Comparison of ENCODE assay signal across 34 cellular contexts in the genomic region with DNA sequence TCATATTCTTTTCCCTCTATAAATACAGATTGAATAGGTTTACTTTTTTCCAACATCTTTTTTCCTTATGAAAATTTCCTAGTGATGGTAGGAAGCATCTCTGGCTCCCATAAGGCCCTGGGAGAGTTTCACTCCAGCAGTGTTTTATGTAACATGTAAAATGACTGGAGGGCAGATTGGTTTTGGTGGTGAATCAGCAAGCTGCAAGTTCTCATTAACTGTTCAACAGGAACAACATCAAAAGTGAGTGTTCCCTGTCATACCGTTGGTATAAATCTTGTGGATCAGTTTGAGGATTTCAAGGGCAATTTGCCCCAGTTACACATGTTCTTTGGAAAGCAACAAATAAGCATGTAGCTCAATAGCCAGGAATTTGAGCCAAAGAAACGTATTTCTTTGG.
A peak's percentile ranks its signal among the peaks of the same experiment; 100 is the strongest.
DNase-seq lines count a peak whose midpoint lies in the region; ATAC-seq, FAIRE-seq and TF ChIP-seq lines count a peak whose summit lies in the region.
"Had no signal": no experiment of that assay in that cellular context is flagged by ENCODE, and none has a peak within 500 bp of the region (broad histone marks: within the 10 kb centered on the region; RNA-seq: fewer than 3 reads in every experiment).

No MANE protein-coding gene starts in this region.

- H3K14ac ChIP-seq in IMR-90 (replicated peaks; ENCODE audit: low read depth, low read length): no peak overlapping the region
- H3K14ac ChIP-seq in H1 (ENCODE audit: insufficient read length): no peak overlapping the region

- no peak overlapping the region for H2BK15ac ChIP-seq in IMR-90 (ENCODE audit: low read depth, low read length)
- H2BK15ac ChIP-seq in H1 (ENCODE audit: low read length): no peak overlapping the region

- H3K27me3 ChIP-seq in IMR-90 (ENCODE audit: control insufficient read depth, insufficient read depth, low read length) (no peaks in the 10 kb centered on the region; the same call in 1 of the 2 replicates), H1 (replicated peaks in 1 of 4; ENCODE audit: control insufficient read depth in 3 of 4, extremely low read depth in 1 of 4, insufficient read depth in 3 of 4, low read length in 3 of 4) (no peaks in the 10 kb centered on the region)
- H3K27me3 ChIP-seq: BLaER1, cardiac muscle cell, colonic mucosa, heart left ventricle, right lobe of liver, tibial nerve had no signal

- TF ChIP-seq POLR2A in IMR-90 (IDR thresholded peaks at IDR 0.05; ENCODE audit: low read depth, low read length) (no peak), H1 (IDR thresholded peaks at IDR 0.05; ENCODE audit: control extremely low read depth in 1 of 2, low read depth in 2 of 2, low read length in 2 of 2) (no peak)

- no peak overlapping the region for H3K27ac ChIP-seq in IMR-90 (ENCODE audit: insufficient read depth, low read length)
- no peak overlapping the region for H3K27ac ChIP-seq in H1 (ENCODE audit: low read depth, low read length)
- H3K27ac ChIP-seq: BLaER1, cardiac muscle cell, colonic mucosa, heart left ventricle, right lobe of liver, spleen, tibial nerve, WERI-Rb-1 had no signal

- POLR2A ChIA-PET in IMR-90 (lab: Charles Lee; ENCODE audit: unreplicated experiment): no interaction called here
- POLR2A ChIA-PET in H1 (lab: Charles Lee; ENCODE audit: partially characterized antibody): interaction anchor here (1.0 kb wide), 1 partner anchor 13 kb away, joined by 3 read pairs; no protein-coding TSS in a partner anchor

- H4K91ac ChIP-seq in IMR-90 (ENCODE audit: insufficient read depth, low read depth, low read length): no peak overlapping the region
- H4K91ac ChIP-seq in H1 (replicated peaks; ENCODE audit: insufficient read length, low read length): no peak overlapping the region

- H3K4me2 ChIP-seq in IMR-90 (ENCODE audit: low read depth, low read length) (no peak overlapping the region), H1 (ENCODE audit: insufficient read depth in 1 of 2, low read depth in 2 of 2, low read length in 2 of 2) (no peak overlapping the region)
- H3K4me2 ChIP-seq: BLaER1 had no signal

- ATAC-seq in IMR-90 (ENCODE audit: low read depth): no peak
- ATAC-seq: heart left ventricle; naive thymus-derived CD8-positive, alpha-beta T cell; right lobe of liver had no signal

- CTCF ChIA-PET in IMR-90 (lab: Yijun Ruan, JAX) (no interaction called here), H1 (lab: Charles Lee; ENCODE audit: partially characterized antibody) (no interaction called here)

- no peaks in the 10 kb centered on the region for H3K23me2 ChIP-seq in H1 (ENCODE audit: low read depth, low read length)

- H2BK5ac ChIP-seq in IMR-90 (ENCODE audit: low read depth, low read length, poor library complexity, severe bottlenecking) (no peak overlapping the region), H1 (ENCODE audit: low read depth, low read length) (no peak overlapping the region)

- H3K18ac ChIP-seq in IMR-90 (ENCODE audit: low read depth, low read length) (no peak overlapping the region), H1 (ENCODE audit: extremely low read depth, low read length) (no peak overlapping the region)

- H3K9ac ChIP-seq in IMR-90 (ENCODE audit: low read depth, low read length) (no peak overlapping the region), H1 (replicated peaks in 1 of 4; ENCODE audit: extremely low read depth in 1 of 4, low read depth in 3 of 4, low read length in 3 of 4) (no peak overlapping the region)
- H3K9ac ChIP-seq: BLaER1 had no signal

- dilution Hi-C loops in IMR-90 (cut with HindIII; ENCODE audit: low sequenced_read_pairs, unreplicated experiment): no loop called here

- H3K56ac ChIP-seq in IMR-90 (ENCODE audit: extremely low read depth, insufficient read depth, low read length): no peak overlapping the region
- H3K56ac ChIP-seq in H1 (replicated peaks; ENCODE audit: insufficient read length, low read depth, low read length): no peak overlapping the region

- H3K23ac ChIP-seq in IMR-90 (ENCODE audit: low read depth, low read length) (no peak overlapping the region), H1 (ENCODE audit: insufficient read length) (no peak overlapping the region)

- H3K4me1 ChIP-seq in IMR-90 (ENCODE audit: control insufficient read depth, insufficient read depth, low read length): no peaks in the 10 kb centered on the region
- no peaks in the 10 kb centered on the region for H3K4me1 ChIP-seq in H1 (replicated peaks in 1 of 4; ENCODE audit: control insufficient read depth in 3 of 4, insufficient read depth in 4 of 4, low read length in 3 of 4)
- H3K4me1 ChIP-seq: BLaER1, colonic mucosa, heart left ventricle, right lobe of liver, spleen, tibial nerve had no signal

- intact Hi-C loops in IMR-90 (cut with micrococcal nuclease): no loop called here

- in situ Hi-C loops in IMR-90 (cut with MboI; ENCODE audit: low sequenced_read_pairs): no loop called here

- H3K9me1 ChIP-seq in IMR-90 (ENCODE audit: insufficient read depth, low read length): no peaks in the 10 kb centered on the region

- H4K5ac ChIP-seq in IMR-90 (ENCODE audit: low read depth, low read length) (no peak overlapping the region), H1 (ENCODE audit: insufficient read length, low read depth, low read length) (no peak overlapping the region)

- FAIRE-seq in H1 (lab: Jason Lieb, UNC): no peak

- H3K79me1 ChIP-seq in IMR-90 (ENCODE audit: low read depth in 1 of 2, low read length in 2 of 2): no peaks in the 10 kb centered on the region
- H3K79me1 ChIP-seq in H1 (ENCODE audit: low read depth, low read length): no peaks in the 10 kb centered on the region

- H2AK9ac ChIP-seq in IMR-90 (replicated peaks; ENCODE audit: low read depth, low read length, poor library complexity): no peak overlapping the region

- no peak overlapping the region for H2AFZ ChIP-seq in IMR-90 (replicated peaks; ENCODE audit: low read length, poor library complexity)
- H2AFZ ChIP-seq in H1 (ENCODE audit: low read length): peak overlapping the region; percentile 57; the same call in 1 of the 2 replicates

- BruUV-seq in IMR-90 (replicated peaks; lab: Mats Ljungman, UMichigan): no TSS peak

- H2AK5ac ChIP-seq in IMR-90 (ENCODE audit: low read depth, low read length): no peak overlapping the region
- H2AK5ac ChIP-seq in H1 (ENCODE audit: low read depth, low read length): no peak overlapping the region

- TF ChIP-seq EP300 in H1 (IDR thresholded peaks at IDR 0.05; ENCODE audit: borderline replicate concordance in 1 of 2, low read depth in 2 of 2, low read length in 2 of 2): no peak

- H3K36me3 ChIP-seq in IMR-90 (ENCODE audit: control insufficient read depth, insufficient read depth, low read length): no peaks in the 10 kb centered on the region
- no peaks in the 10 kb centered on the region for H3K36me3 ChIP-seq in H1 (ENCODE audit: control insufficient read depth in 2 of 4, insufficient read depth in 4 of 4, low read length in 3 of 4)
- H3K36me3 ChIP-seq: BLaER1, cardiac muscle cell, colonic mucosa, heart left ventricle, right lobe of liver, spleen, tibial nerve, WERI-Rb-1 had no signal

- TF ChIP-seq CTCF in IMR-90 (conservative IDR thresholded peaks at IDR 0.05; ENCODE audit: low read depth, low read length) (no peak), H1 (IDR thresholded peaks at IDR 0.05; ENCODE audit: control extremely low read depth in 1 of 3, insufficient read depth in 1 of 3, low read depth in 1 of 3, low read length in 3 of 3) (no peak)

- H2BK20ac ChIP-seq in IMR-90 (ENCODE audit: low read depth, low read length): no peak overlapping the region
- no peak overlapping the region for H2BK20ac ChIP-seq in H1 (ENCODE audit: low read length)

- no peaks in the 10 kb centered on the region for H4K20me1 ChIP-seq in IMR-90 (ENCODE audit: insufficient read depth, low read length)
- H4K20me1 ChIP-seq in H1 (replicated peaks in 1 of 2; ENCODE audit: control insufficient read depth in 1 of 2, insufficient read depth in 2 of 2, low read length in 2 of 2): no peaks in the 10 kb centered on the region
- H4K20me1 ChIP-seq: BLaER1 had no signal

- H3K4ac ChIP-seq in IMR-90 (ENCODE audit: low read depth, low read length) (no peak overlapping the region), H1 (replicated peaks; ENCODE audit: insufficient read length, low read depth, low read length) (no peak overlapping the region)

- WGBS in IMR-90 (ENCODE audit: extremely low coverage in 2 of 2, insufficient read length in 1 of 2), 2 experiments: 50% methylated on average over 1 of the region's 2 CpGs; no CpG with 5 or more reads in 1 of the 2 experiments
- WGBS in H1 (ENCODE audit: extremely low coverage in 1 of 2, insufficient coverage in 1 of 2, insufficient read length in 1 of 2, insufficient replicate concordance in 2 of 2, low coverage in 1 of 2, low lambda C conversion rate in 2 of 2, missing lambda C conversion rate in 1 of 2), 2 experiments: 94% methylated on average over 2 of the region's 2 CpGs; no CpG with 5 or more reads in 1 of the 2 experiments

- H3K79me2 ChIP-seq in H1 (ENCODE audit: control insufficient read depth in 1 of 2, insufficient read depth in 2 of 2, low read length in 2 of 2): no peaks in the 10 kb centered on the region

- H3K9me3 ChIP-seq in IMR-90 (ENCODE audit: control insufficient read depth, insufficient read depth, low read length): no peaks in the 10 kb centered on the region
- no peaks in the 10 kb centered on the region for H3K9me3 ChIP-seq in H1 (ENCODE audit: insufficient read depth in 2 of 2, low read depth in 1 of 2, low read length in 1 of 2)
- H3K9me3 ChIP-seq: BLaER1, colonic mucosa, right lobe of liver had no signal

- H2BK120ac ChIP-seq in IMR-90 (ENCODE audit: low read depth, low read length) (no peak overlapping the region), H1 (replicated peaks; ENCODE audit: low read depth, low read length) (no peak overlapping the region)

- DNase-seq in IMR-90: peak; percentile 4
- DNase-seq in RPMI7951 (ENCODE audit: low read depth): peak; percentile 94
- no peak for DNase-seq in H1 (ENCODE audit: low read depth in 1 of 2, low spot score in 2 of 2)
- DNase-seq in kidney tubule cell (ENCODE audit: low spot score): peak; percentile 75
- DNase-seq in AG08396 (ENCODE audit: low spot score): no peak
- DNase-seq in COLO829 (ENCODE audit: low spot score): no peak
- no peak for DNase-seq in NCI-H510A (lab: John Stamatoyannopoulos, UW)
- DNase-seq: activated CD4-positive, alpha-beta T cell treated with anti-CD3 and anti-CD28 coated beads for 48 hours; activated CD8-positive, alpha-beta memory T cell treated with anti-CD3 and anti-CD28 coated beads for 24 hours; activated naive CD4-positive, alpha-beta T cell treated with anti-CD3 and anti-CD28 coated beads, Interleukin-2, amount 50 U/mL, for 16 hours; activated T-cell treated with anti-CD3 and anti-CD28 coated beads for 4 hours; amniotic stem cell; colonic mucosa; DMS153; effector CD8-positive, alpha-beta T cell; foreskin fibroblast; HCEC 1CT; heart left ventricle; kidney glomerular epithelial cell; naive thymus-derived CD8-positive, alpha-beta T cell; NCI-H1048; NCI-H1694; NCI-H2171; NCI-H524; OCI-M1; right lobe of liver; SHP77; spleen; stimulated activated CD4-positive, alpha-beta T cell treated with anti-CD3 and anti-CD28 coated beads, Interleukin-2, amount 100 ng/mL, for 24 hours; WERI-Rb-1 had no signal

- TF ChIP-seq RAD21 in IMR-90 (IDR thresholded peaks at IDR 0.05; ENCODE audit: low read length): no peak
- no peak for TF ChIP-seq RAD21 in H1 (IDR thresholded peaks at IDR 0.05 in 1 of 2, conservative IDR thresholded peaks at IDR 0.05 in 1 of 2; ENCODE audit: low read depth in 2 of 2, low read length in 2 of 2)

- H4K8ac ChIP-seq in IMR-90 (ENCODE audit: low read depth in 2 of 2, low read length in 2 of 2) (no peak overlapping the region), H1 (ENCODE audit: extremely low read depth, insufficient read depth, low read length) (no peak overlapping the region)

- H3K4me3 ChIP-seq in IMR-90 (ENCODE audit: insufficient read depth, low read depth, low read length): no peak overlapping the region
- no peak overlapping the region for H3K4me3 ChIP-seq in H1 (ENCODE audit: extremely low read depth in 1 of 4, insufficient read depth in 2 of 4, low read depth in 3 of 4, low read length in 4 of 4)
- H3K4me3 ChIP-seq: BLaER1, cardiac muscle cell, colonic mucosa, heart left ventricle, lung, right lobe of liver, spleen, tibial nerve had no signal

- no peak overlapping the region for H2BK12ac ChIP-seq in H1 (ENCODE audit: low read depth, low read length)

Comparison
In these comparisons a context has a peak if more than half of its experiments do, and no peak if none do; other contexts are left out.
1. DNase-seq: peak in IMR-90 (single experiment), RPMI7951 (single experiment) and kidney tubule cell (single experiment); none in H1 (0 of 2), AG08396 (single experiment), COLO829 (single experiment) and NCI-H510A (single experiment).